Comparison of ENCODE assay signal across 1 cellular context in genomic region chr1:54987830-54988705, GRCh38.
TF ChIP-seq lines count a peak whose summit lies in the region.

No MANE protein-coding gene starts in this region.

TF ChIP-seq in WTC11, 78 proteins besides CTCF, POLR2A, EP300 and RAD21 (continued from another document):
- TF ChIP-seq, protein P1, sequence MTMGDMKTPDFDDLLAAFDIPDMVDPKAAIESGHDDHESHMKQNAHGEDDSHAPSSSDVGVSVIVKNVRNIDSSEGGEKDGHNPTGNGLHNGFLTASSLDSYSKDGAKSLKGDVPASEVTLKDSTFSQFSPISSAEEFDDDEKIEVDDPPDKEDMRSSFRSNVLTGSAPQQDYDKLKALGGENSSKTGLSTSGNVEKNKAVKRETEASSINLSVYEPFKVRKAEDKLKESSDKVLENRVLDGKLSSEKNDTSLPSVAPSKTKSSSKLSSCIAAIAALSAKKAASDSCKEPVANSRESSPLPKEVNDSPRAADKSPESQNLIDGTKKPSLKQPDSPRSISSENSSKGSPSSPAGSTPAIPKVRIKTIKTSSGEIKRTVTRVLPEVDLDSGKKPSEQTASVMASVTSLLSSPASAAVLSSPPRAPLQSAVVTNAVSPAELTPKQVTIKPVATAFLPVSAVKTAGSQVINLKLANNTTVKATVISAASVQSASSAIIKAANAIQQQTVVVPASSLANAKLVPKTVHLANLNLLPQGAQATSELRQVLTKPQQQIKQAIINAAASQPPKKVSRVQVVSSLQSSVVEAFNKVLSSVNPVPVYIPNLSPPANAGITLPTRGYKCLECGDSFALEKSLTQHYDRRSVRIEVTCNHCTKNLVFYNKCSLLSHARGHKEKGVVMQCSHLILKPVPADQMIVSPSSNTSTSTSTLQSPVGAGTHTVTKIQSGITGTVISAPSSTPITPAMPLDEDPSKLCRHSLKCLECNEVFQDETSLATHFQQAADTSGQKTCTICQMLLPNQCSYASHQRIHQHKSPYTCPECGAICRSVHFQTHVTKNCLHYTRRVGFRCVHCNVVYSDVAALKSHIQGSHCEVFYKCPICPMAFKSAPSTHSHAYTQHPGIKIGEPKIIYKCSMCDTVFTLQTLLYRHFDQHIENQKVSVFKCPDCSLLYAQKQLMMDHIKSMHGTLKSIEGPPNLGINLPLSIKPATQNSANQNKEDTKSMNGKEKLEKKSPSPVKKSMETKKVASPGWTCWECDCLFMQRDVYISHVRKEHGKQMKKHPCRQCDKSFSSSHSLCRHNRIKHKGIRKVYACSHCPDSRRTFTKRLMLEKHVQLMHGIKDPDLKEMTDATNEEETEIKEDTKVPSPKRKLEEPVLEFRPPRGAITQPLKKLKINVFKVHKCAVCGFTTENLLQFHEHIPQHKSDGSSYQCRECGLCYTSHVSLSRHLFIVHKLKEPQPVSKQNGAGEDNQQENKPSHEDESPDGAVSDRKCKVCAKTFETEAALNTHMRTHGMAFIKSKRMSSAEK (CRISPR knock-in tag; IDR thresholded peaks at IDR 0.05; ENCODE audit: borderline replicate concordance) = no peak
- TF ChIP-seq USF1 (CRISPR knock-in tag; IDR thresholded peaks at IDR 0.05) = no peak
- no peak for TF ChIP-seq ZNF219 (CRISPR knock-in tag; IDR thresholded peaks at IDR 0.05; ENCODE audit: borderline replicate concordance)
- TF ChIP-seq, protein P2, sequence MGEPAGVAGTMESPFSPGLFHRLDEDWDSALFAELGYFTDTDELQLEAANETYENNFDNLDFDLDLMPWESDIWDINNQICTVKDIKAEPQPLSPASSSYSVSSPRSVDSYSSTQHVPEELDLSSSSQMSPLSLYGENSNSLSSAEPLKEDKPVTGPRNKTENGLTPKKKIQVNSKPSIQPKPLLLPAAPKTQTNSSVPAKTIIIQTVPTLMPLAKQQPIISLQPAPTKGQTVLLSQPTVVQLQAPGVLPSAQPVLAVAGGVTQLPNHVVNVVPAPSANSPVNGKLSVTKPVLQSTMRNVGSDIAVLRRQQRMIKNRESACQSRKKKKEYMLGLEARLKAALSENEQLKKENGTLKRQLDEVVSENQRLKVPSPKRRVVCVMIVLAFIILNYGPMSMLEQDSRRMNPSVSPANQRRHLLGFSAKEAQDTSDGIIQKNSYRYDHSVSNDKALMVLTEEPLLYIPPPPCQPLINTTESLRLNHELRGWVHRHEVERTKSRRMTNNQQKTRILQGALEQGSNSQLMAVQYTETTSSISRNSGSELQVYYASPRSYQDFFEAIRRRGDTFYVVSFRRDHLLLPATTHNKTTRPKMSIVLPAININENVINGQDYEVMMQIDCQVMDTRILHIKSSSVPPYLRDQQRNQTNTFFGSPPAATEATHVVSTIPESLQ (CRISPR knock-in tag; IDR thresholded peaks at IDR 0.05) = no peak
- TF ChIP-seq IRF1 (CRISPR knock-in tag; IDR thresholded peaks at IDR 0.05) = no peak
